ENCODE assay signal across 28 cellular contexts in the genomic region with DNA sequence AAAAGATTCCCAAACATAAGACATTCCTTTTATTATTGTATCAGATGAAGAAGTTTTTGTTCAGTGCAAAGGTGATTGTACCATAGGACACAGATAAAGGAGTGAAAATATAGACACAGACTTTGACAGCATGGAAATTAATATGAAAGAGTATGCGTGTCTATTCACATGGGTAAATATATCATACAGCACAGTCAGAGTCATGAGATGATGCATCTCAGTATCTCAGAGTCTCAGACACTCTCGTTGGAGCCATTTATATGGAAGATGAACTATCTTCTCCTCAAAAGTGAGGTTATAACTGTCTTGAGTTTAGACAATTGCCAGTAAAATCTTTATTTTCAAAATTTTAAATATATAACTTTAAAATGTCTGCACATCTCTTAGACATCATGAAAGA.
"Had no signal": no experiment of that assay in that cellular context is flagged by ENCODE, and none has a peak within 500 bp of the region (broad histone marks: within the 10 kb centered on the region; RNA-seq: fewer than 3 reads in every experiment).

No MANE protein-coding gene starts in this region.

- ATAC-seq: effector memory CD8-positive, alpha-beta T cell; left colon; lower lobe of right lung; mucosa of descending colon; psoas muscle; right cardiac atrium; stimulated activated naive CD8-positive, alpha-beta T cell treated with anti-CD3 and anti-CD28 coated beads, Interleukin-15, amount 100 ng/mL, for 72 hours had no signal

- H3K27me3 ChIP-seq: heart right ventricle, ovary, suprapubic skin, thyroid gland had no signal

- H3K9me3 Mint-ChIP-seq: effector memory CD8-positive, alpha-beta T cell; mesothelial cell of epicardium; natural killer cell treated with Interleukin-12 subunit alpha and Interleukin-12 subunit beta and Interleukin-15 and Interleukin-18, amount 100 ng/mL, for 72 hours had no signal

- H3K4me1 ChIP-seq: left ventricle myocardium inferior, psoas muscle, suprapubic skin, thyroid gland had no signal

- H3K36me3 Mint-ChIP-seq: memory B cell; mesothelial cell of epicardium; naive B cell; natural killer cell treated with Interleukin-12 subunit alpha and Interleukin-12 subunit beta and Interleukin-15 and Interleukin-18, amount 100 ng/mL, for 72 hours had no signal

- FAIRE-seq: islet of Langerhans had no signal

- H3K36me3 ChIP-seq: heart right ventricle, left ventricle myocardium inferior, lower lobe of right lung, ovary, suprapubic skin, thyroid gland had no signal

- H3K27ac Mint-ChIP-seq: effector memory CD8-positive, alpha-beta T cell; memory B cell; mesothelial cell of epicardium; naive B cell; natural killer cell treated with Interleukin-12 subunit alpha and Interleukin-12 subunit beta and Interleukin-15 and Interleukin-18, amount 100 ng/mL, for 72 hours; stimulated activated naive CD8-positive, alpha-beta T cell treated with anti-CD3 and anti-CD28 coated beads, Interleukin-15, amount 100 ng/mL, for 72 hours had no signal

- H3K27me3 Mint-ChIP-seq: effector memory CD8-positive, alpha-beta T cell; naive B cell had no signal

- H3K9me3 ChIP-seq: heart right ventricle, left ventricle myocardium inferior, lower lobe of right lung, mucosa of descending colon, ovary, psoas muscle, suprapubic skin, thyroid gland had no signal

- H3K27ac ChIP-seq: heart right ventricle, left ventricle myocardium inferior, lower lobe of right lung, ovary, psoas muscle, skin epidermis, suprapubic skin, thyroid gland had no signal

- H3K4me3 ChIP-seq: heart right ventricle, left ventricle myocardium inferior, lower lobe of right lung, mucosa of descending colon, ovary, psoas muscle, skin epidermis, suprapubic skin, thyroid gland had no signal

- H3K4me3 Mint-ChIP-seq: effector memory CD8-positive, alpha-beta T cell; memory B cell; mesothelial cell of epicardium; naive B cell; natural killer cell treated with Interleukin-12 subunit alpha and Interleukin-12 subunit beta and Interleukin-15 and Interleukin-18, amount 100 ng/mL, for 72 hours; stimulated activated naive CD8-positive, alpha-beta T cell treated with anti-CD3 and anti-CD28 coated beads, Interleukin-15, amount 100 ng/mL, for 72 hours had no signal

- DNase-seq: cerebellar nuclear complex; cortex of kidney; effector memory CD8-positive, alpha-beta T cell; glutamatergic neuron; heart right ventricle; hippocampal formation; left colon; left ventricle myocardium inferior; lower lobe of right lung; mucosa of descending colon; naive B cell; occipital lobe; ovary; posterior cingulate gyrus; psoas muscle; right cardiac atrium; stimulated activated CD4-positive, alpha-beta T cell treated with anti-CD3 and anti-CD28 coated beads, Interleukin-4, amount 100 ng/mL, for 1 hour; stimulated activated CD8-positive, alpha-beta memory T cell treated with anti-CD3 and anti-CD28 coated beads, Interleukin-4, amount 100 ng/mL, for 48 hours; stimulated activated naive CD4-positive, alpha-beta T cell; stimulated activated naive CD8-positive, alpha-beta T cell treated with anti-CD3 and anti-CD28 coated beads, Interleukin-15, amount 100 ng/mL, for 72 hours; thyroid gland; trophoblast cell had no signal

- H3K4me1 Mint-ChIP-seq: memory B cell; naive B cell; stimulated activated naive CD8-positive, alpha-beta T cell treated with anti-CD3 and anti-CD28 coated beads, Interleukin-15, amount 100 ng/mL, for 72 hours had no signal
